23 cellular contexts compared by ENCODE assay signal in the genomic region with DNA sequence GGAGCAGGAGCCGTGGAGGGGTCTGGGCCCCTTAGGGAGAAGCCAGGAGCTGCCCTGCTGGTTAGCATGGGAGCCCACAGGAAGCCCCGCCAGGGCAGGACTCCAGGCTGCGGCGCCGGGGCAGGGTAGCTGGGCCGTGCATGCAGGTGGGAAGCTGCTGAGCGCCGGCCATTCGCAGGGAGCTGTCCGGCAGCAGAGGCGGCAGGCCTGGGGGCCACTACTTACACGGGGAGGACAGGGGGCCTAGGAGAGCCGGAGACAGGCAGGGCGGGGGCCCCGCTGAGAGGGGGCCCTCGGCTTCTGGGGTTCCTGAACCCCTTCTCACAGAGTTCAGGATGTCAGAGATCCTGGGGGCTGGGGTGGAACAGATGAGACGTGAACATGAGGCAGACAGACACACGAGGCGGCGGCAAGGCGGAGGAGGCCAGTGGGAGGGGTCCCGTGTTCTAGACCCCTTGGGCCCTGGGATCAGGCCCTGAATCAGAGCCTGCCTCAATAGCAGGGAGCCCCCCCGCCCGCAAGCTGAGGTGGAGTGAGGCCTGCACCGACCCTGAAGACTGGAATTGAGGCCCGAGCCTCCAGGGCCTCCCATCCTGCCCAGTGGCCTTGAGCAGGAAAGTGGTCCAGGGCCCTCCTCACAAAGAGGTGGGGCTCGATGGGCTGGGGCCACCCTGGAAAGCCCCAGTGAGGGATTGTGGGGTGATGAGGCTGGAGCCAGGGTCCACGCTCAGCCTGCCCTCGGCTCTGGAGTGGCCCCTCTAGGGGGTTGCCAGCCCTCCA. TPM values are rescaled to one million over a fixed set of nuclear protein-coding genes. Genes with fewer than 3 reads are reported as not detected.
A peak's percentile ranks its signal among the peaks of the same experiment; 100 is the strongest.
DNase-seq lines count a peak whose midpoint lies in the region; ATAC-seq, FAIRE-seq and TF ChIP-seq lines count a peak whose summit lies in the region.
"Had no signal": no experiment of that assay in that cellular context is flagged by ENCODE, and none has a peak within 500 bp of the region (broad histone marks: within the 10 kb centered on the region; RNA-seq: fewer than 3 reads in every experiment).

No MANE protein-coding gene starts in this region.

- intact Hi-C loops in Right ventricle myocardium inferior (cut with DNase I): no loop called here

- H3K4me1 ChIP-seq in right atrium auricular region (no peaks in the 10 kb centered on the region), neuronal stem cell (ENCODE audit: control insufficient read depth in 2 of 2, insufficient read depth in 1 of 2, low read depth in 1 of 2, low read length in 2 of 2) (peaks cover under 1 to 6% of the 10 kb centered on the region in 2 donors)
- H3K4me1 ChIP-seq: BE2C; BLaER1 treated with 17β-estradiol and CSF1 and Interleukin-3, amounts not matched to agents 10 nM and 100 nM had no signal

- H3K9me3 ChIP-seq in right atrium auricular region (no peaks in the 10 kb centered on the region), WERI-Rb-1 (ENCODE audit: severe bottlenecking) (no peaks in the 10 kb centered on the region), neuronal stem cell (replicated peaks in 1 of 2; ENCODE audit: control insufficient read depth in 2 of 2, insufficient read depth in 1 of 2, low read depth in 1 of 2, low read length in 2 of 2) (peaks cover 0 to 2% of the 10 kb centered on the region in 2 donors)
- H3K9me3 ChIP-seq: BE2C; BLaER1 treated with 17β-estradiol and CSF1 and Interleukin-3, amounts not matched to agents 10 nM and 100 nM had no signal

- no peak overlapping the region for H2AFZ ChIP-seq in neuronal stem cell (ENCODE audit: low read length)

- H2BK15ac ChIP-seq in neuronal stem cell (ENCODE audit: low read length): peak overlapping the region; percentile 83

- peaks cover 2% of the 10 kb centered on the region for H3K79me1 ChIP-seq in neuronal stem cell (ENCODE audit: low read depth, low read length)

- H3K4me2 ChIP-seq in neuronal stem cell (ENCODE audit: insufficient read depth, low read length, poor library complexity, severe bottlenecking): no peak overlapping the region
- H3K4me2 ChIP-seq: BLaER1 treated with 17β-estradiol and CSF1 and Interleukin-3, amounts not matched to agents 10 nM and 100 nM had no signal

- peak overlapping the region; percentile 23 for H4K8ac ChIP-seq in neuronal stem cell (ENCODE audit: low read depth, low read length)

- FAIRE-seq in GM12891 (lab: Jason Lieb, UNC): no peak
- FAIRE-seq: A204.1, GM12892, GM19239 had no signal

- H4K91ac ChIP-seq in neuronal stem cell (ENCODE audit: low read depth, low read length, poor library complexity): no peak overlapping the region

- H3K23ac ChIP-seq in neuronal stem cell (ENCODE audit: low read depth, low read length, poor library complexity): peak overlapping the region; percentile 31

- no peak for ATAC-seq in Right ventricle myocardium inferior

- WGBS in neuronal stem cell (ENCODE audit: extremely low coverage in 2 of 2, insufficient read length in 2 of 2, insufficient replicate concordance in 1 of 2), 2 donors: no CpG with 5 or more reads among the region's 29 CpGs

- H3K36me3 ChIP-seq in right atrium auricular region (no peaks in the 10 kb centered on the region), WERI-Rb-1 (no peaks in the 10 kb centered on the region; the same call in 1 of the 2 replicates), neuronal stem cell (replicated peaks in 1 of 2; ENCODE audit: control insufficient read depth in 2 of 2, insufficient read depth in 2 of 2, low read length in 2 of 2) (no peaks in the 10 kb centered on the region)
- H3K36me3 ChIP-seq: BE2C; BLaER1 treated with 17β-estradiol and CSF1 and Interleukin-3, amounts not matched to agents 10 nM and 100 nM had no signal

- peak; percentile 69 for DNase-seq in Right ventricle myocardium inferior (ENCODE audit: missing footprints)
- no peak for DNase-seq in right atrium auricular region (ENCODE audit: low spot score)
- DNase-seq in WERI-Rb-1: no peak
- no peak for DNase-seq in neuronal stem cell (ENCODE audit: low spot score)
- DNase-seq in AML-193 (lab: John Stamatoyannopoulos, UW): no peak
- DNase-seq in GM12891 (ENCODE audit: insufficient read length, low spot score): no peak
- DNase-seq: BE2C; Calu3; CD4-positive, alpha-beta T cell; COR-L47; DMS53; DMS79 treated with DMSO at 0.1 percent for 48 hours; GF-D8; GOT3; H7; HCEC 1CT had no signal

- H3K18ac ChIP-seq in neuronal stem cell (ENCODE audit: low read length): peak overlapping the region; percentile 80

- H2BK12ac ChIP-seq in neuronal stem cell (ENCODE audit: low read length): peak overlapping the region; percentile 22

- no peak for TF ChIP-seq POLR2A in GM12891 (IDR thresholded peaks at IDR 0.05; ENCODE audit: low read depth, low read length)

- H3K14ac ChIP-seq in neuronal stem cell (ENCODE audit: low read length): no peak overlapping the region

- H3K27ac ChIP-seq in right atrium auricular region (no peak overlapping the region), WERI-Rb-1 (peak overlapping the region; percentile 47), neuronal stem cell (replicated peaks; ENCODE audit: low read length) (no peak overlapping the region)
- H3K27ac ChIP-seq: 22Rv1; BLaER1 treated with 17β-estradiol and CSF1 and Interleukin-3, amounts not matched to agents 10 nM and 100 nM had no signal

- no peak overlapping the region for H2BK5ac ChIP-seq in neuronal stem cell (ENCODE audit: low read length)

- H3K9ac ChIP-seq in neuronal stem cell (ENCODE audit: low read depth, low read length, poor library complexity): peak overlapping the region; percentile 12
- H3K9ac ChIP-seq: BLaER1 treated with 17β-estradiol and CSF1 and Interleukin-3, amounts not matched to agents 10 nM and 100 nM had no signal

- H3K4me3 ChIP-seq in right atrium auricular region: no peak overlapping the region
- H3K4me3 ChIP-seq in WERI-Rb-1 (ENCODE audit: low read depth, low read length): no peak overlapping the region
- no peak overlapping the region for H3K4me3 ChIP-seq in neuronal stem cell (ENCODE audit: low read length in 2 of 2)
- H3K4me3 ChIP-seq: BLaER1 treated with 17β-estradiol and CSF1 and Interleukin-3, amounts not matched to agents 10 nM and 100 nM had no signal

- H3K27me3 ChIP-seq in right atrium auricular region (no peaks in the 10 kb centered on the region), WERI-Rb-1 (ENCODE audit: insufficient read depth, low read depth, severe bottlenecking) (no peaks in the 10 kb centered on the region), neuronal stem cell (ENCODE audit: control insufficient read depth in 3 of 3, insufficient read depth in 3 of 3, low read depth in 1 of 3, low read length in 3 of 3) (peaks cover 0 to 55% (median 0%) of the 10 kb centered on the region in 3 experiments)
- H3K27me3 ChIP-seq: BE2C; BLaER1 treated with 17β-estradiol and CSF1 and Interleukin-3, amounts not matched to agents 10 nM and 100 nM had no signal

- H3K4ac ChIP-seq in neuronal stem cell (ENCODE audit: low read length): no peak overlapping the region

- H2AK5ac ChIP-seq in neuronal stem cell (ENCODE audit: low read depth, low read length): peak overlapping the region; percentile 83

- no peak overlapping the region for H2BK120ac ChIP-seq in neuronal stem cell (ENCODE audit: low read depth, low read length)

- TF ChIP-seq CTCF in right atrium auricular region (IDR thresholded peaks at IDR 0.05) (no peak), WERI-Rb-1 (IDR thresholded peaks at IDR 0.05; ENCODE audit: low read depth, low read length) (no peak)

TF ChIP-seq in GM12891, 5 proteins besides CTCF, POLR2A, EP300 and RAD21:
- no peak for TF ChIP-seq SPI1 (IDR thresholded peaks at IDR 0.05; ENCODE audit: low read depth, low read length)
- TF ChIP-seq POU2F2 (IDR thresholded peaks at IDR 0.05; ENCODE audit: low read depth, low read length): no peak
- no peak for TF ChIP-seq PAX5 (IDR thresholded peaks at IDR 0.05; ENCODE audit: insufficient read depth, low read length, severe bottlenecking)
- no peak for TF ChIP-seq POLR2AphosphoS5 (IDR thresholded peaks at IDR 0.05; ENCODE audit: low read depth, low read length)
- TF ChIP-seq TAF1 (IDR thresholded peaks at IDR 0.05; ENCODE audit: low read depth, low read length): no peak

RNA-seq across cellular contexts. Expression of a gene that starts 28.0 kb away (rescaled TPM):
- total RNA-seq in Right ventricle myocardium inferior: 58.0 TPM
- 10 to 100 TPM; 43.9 to 44.9 TPM for total RNA-seq in right atrium auricular region
- 71.1 TPM for polyA plus RNA-seq in neuronal stem cell (2013, experiment 1 of 2)
- polyA plus RNA-seq in neuronal stem cell (2013, experiment 2 of 2): 69.2 TPM
- polyA plus RNA-seq in GM12891 (2012; ENCODE audit: low read depth, missing spikeins): 49.1 TPM

RNA-seq across cellular contexts. Expression of a gene that starts 39.5 kb away (rescaled TPM):
- total RNA-seq in Right ventricle myocardium inferior (1.8 TPM), right atrium auricular region (10 to 100 TPM; 11.1 to 21.0 TPM)
- 0.60 TPM for polyA plus RNA-seq in neuronal stem cell (2013, experiment 1 of 2)
- 0.46 TPM for polyA plus RNA-seq in neuronal stem cell (2013, experiment 2 of 2)
- polyA plus RNA-seq in GM12891 (2012; ENCODE audit: low read depth, missing spikeins): not detected
- total RNA-seq: Calu3, G401 had no signal
- polyA plus RNA-seq: CD14-positive monocyte had no signal
